ENCODE assay signal across 8 cellular contexts in the genomic region with DNA sequence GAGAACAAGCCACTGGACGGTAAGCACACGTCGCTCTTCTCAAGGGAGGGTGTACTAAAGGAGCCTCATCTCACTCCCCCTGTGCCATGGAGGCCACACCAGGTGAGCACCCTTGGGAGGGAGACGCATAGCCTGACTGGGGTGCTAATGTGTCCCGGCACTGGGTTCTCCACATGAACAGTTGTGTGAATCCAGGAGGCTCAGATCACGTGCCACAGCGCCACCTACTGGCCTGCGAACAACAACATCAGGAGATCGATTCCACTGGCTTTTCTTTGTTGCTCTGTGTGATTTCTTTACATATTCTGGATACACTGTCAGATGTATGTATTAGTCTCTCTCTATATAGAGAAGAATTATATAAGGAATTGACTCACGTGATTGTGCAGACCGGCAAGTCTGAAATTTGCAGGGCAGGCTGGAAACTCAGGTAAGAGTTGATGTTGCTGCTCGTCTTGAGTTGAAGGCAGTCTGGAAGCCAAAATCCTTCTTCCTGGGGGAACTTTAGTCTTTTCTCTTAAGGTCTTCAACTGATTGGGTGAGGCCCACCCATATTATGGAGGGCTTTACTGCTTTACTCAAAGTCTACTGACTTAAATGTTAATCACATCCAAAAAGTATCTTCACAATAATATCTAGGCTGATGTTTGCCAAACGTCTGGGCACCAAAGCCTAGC. TPM values are rescaled to one million over a fixed set of nuclear protein-coding genes. Genes with fewer than 3 reads are reported as not detected.
DNase-seq lines count a peak whose midpoint lies in the region; ATAC-seq and TF ChIP-seq lines count a peak whose summit lies in the region.
"Not testable (repeated sequence)": the region's sequence is repeated elsewhere in the genome, so short reads cannot be mapped to it uniquely, and the experiment has no call there.

No MANE protein-coding gene starts in this region.

- not testable (repeated sequence) for H3K27ac ChIP-seq in neutrophil

- H3K4me3 ChIP-seq in H7 (ENCODE audit: insufficient read depth, low read depth, low read length); neutrophil (ENCODE audit: low read depth in 1 of 2, low read length in 1 of 2): not testable (repeated sequence)

- peak; percentile 61 for DNase-seq in DMS53 (lab: John Stamatoyannopoulos, UW)
- peak; percentile 57 for DNase-seq in H7
- DNase-seq in NCI-H1417 (lab: John Stamatoyannopoulos, UW): peak; percentile 1 to 56 (median 20)
- DNase-seq in T-helper 2 cell: peak in 4 of 5 experiments; percentile 10 to 52 (median 24)
- DNase-seq in activated naive CD8-positive, alpha-beta T cell treated with anti-CD3 and anti-CD28 coated beads, Interleukin-2, amount 10 ng/mL, durations not matched to agents 7 days and 5 days: peak; percentile 49
- peak; percentile 26 for DNase-seq in globus pallidus (ENCODE audit: low spot score)

- H3K27me3 Mint-ChIP-seq in activated naive CD8-positive, alpha-beta T cell treated with anti-CD3 and anti-CD28 coated beads, Interleukin-2, amount 10 ng/mL, durations not matched to agents 7 days and 5 days; stimulated activated memory B cell treated with anti-CD40 and anti-IgM and Interleukin-4, amounts not matched to agents 10 μg/mL and 1 μg/mL and 100 μg/mL, for 72 hours: not testable (repeated sequence)

- H3K9me3 Mint-ChIP-seq in activated naive CD8-positive, alpha-beta T cell treated with anti-CD3 and anti-CD28 coated beads, Interleukin-2, amount 10 ng/mL, durations not matched to agents 7 days and 5 days; stimulated activated memory B cell treated with anti-CD40 and anti-IgM and Interleukin-4, amounts not matched to agents 10 μg/mL and 1 μg/mL and 100 μg/mL, for 72 hours: not testable (repeated sequence)

- H3K4me3 Mint-ChIP-seq in activated naive CD8-positive, alpha-beta T cell treated with anti-CD3 and anti-CD28 coated beads, Interleukin-2, amount 10 ng/mL, durations not matched to agents 7 days and 5 days; stimulated activated memory B cell treated with anti-CD40 and anti-IgM and Interleukin-4, amounts not matched to agents 10 μg/mL and 1 μg/mL and 100 μg/mL, for 72 hours: not testable (repeated sequence)

- peak; percentile 83 for ATAC-seq in activated naive CD8-positive, alpha-beta T cell treated with anti-CD3 and anti-CD28 coated beads, Interleukin-2, amount 10 ng/mL, durations not matched to agents 7 days and 5 days (ENCODE audit: low read depth)
- peak; percentile 70 for ATAC-seq in stimulated activated memory B cell treated with anti-CD40 and anti-IgM and Interleukin-4, amounts not matched to agents 10 μg/mL and 1 μg/mL and 100 μg/mL, for 72 hours

- H3K27me3 ChIP-seq in H7 (ENCODE audit: control insufficient read depth, insufficient read depth, low read length); neutrophil: not testable (repeated sequence)

- H3K9me3 ChIP-seq in neutrophil: not testable (repeated sequence)

- H3K4me1 ChIP-seq in neutrophil (ENCODE audit: control insufficient read depth in 1 of 2, insufficient read depth in 1 of 2, low read depth in 1 of 2, low read length in 1 of 2): not testable (repeated sequence)

- peak; percentile 66 for TF ChIP-seq CTCF in neutrophil (IDR thresholded peaks at IDR 0.05)

- H3K27ac Mint-ChIP-seq in activated naive CD8-positive, alpha-beta T cell treated with anti-CD3 and anti-CD28 coated beads, Interleukin-2, amount 10 ng/mL, durations not matched to agents 7 days and 5 days: peak overlapping the region; percentile 48
- not testable (repeated sequence) for H3K27ac Mint-ChIP-seq in stimulated activated memory B cell treated with anti-CD40 and anti-IgM and Interleukin-4, amounts not matched to agents 10 μg/mL and 1 μg/mL and 100 μg/mL, for 72 hours

- not testable (repeated sequence) for H3K36me3 Mint-ChIP-seq in activated naive CD8-positive, alpha-beta T cell treated with anti-CD3 and anti-CD28 coated beads, Interleukin-2, amount 10 ng/mL, durations not matched to agents 7 days and 5 days; stimulated activated memory B cell treated with anti-CD40 and anti-IgM and Interleukin-4, amounts not matched to agents 10 μg/mL and 1 μg/mL and 100 μg/mL, for 72 hours

- POLR2A ChIA-PET in activated naive CD8-positive, alpha-beta T cell treated with anti-CD3 and anti-CD28 coated beads, Interleukin-2, amount 10 ng/mL, durations not matched to agents 7 days and 5 days (lab: Charles Lee): not testable (repeated sequence)

- not testable (repeated sequence) for H3K4me1 Mint-ChIP-seq in activated naive CD8-positive, alpha-beta T cell treated with anti-CD3 and anti-CD28 coated beads, Interleukin-2, amount 10 ng/mL, durations not matched to agents 7 days and 5 days; stimulated activated memory B cell treated with anti-CD40 and anti-IgM and Interleukin-4, amounts not matched to agents 10 μg/mL and 1 μg/mL and 100 μg/mL, for 72 hours

- not testable (repeated sequence) for H3K36me3 ChIP-seq in H7 (replicated peaks; ENCODE audit: control insufficient read depth, insufficient read depth, low read length); neutrophil

RNA-seq across cellular contexts. Expression of a gene that starts 8.9 kb away (rescaled TPM):
- total RNA-seq in H7 (2014; rRNA removed; shearing (Covaris generic)): 0.55 TPM in 1 of 2 replicates, not detected in the other
- 1 to 10 TPM; 1.5 to 1.7 TPM for total RNA-seq in activated naive CD8-positive, alpha-beta T cell treated with anti-CD3 and anti-CD28 coated beads, Interleukin-2, amount 10 ng/mL, durations not matched to agents 7 days and 5 days

RNA-seq across cellular contexts. Expression of a gene that starts 54.1 kb away (rescaled TPM):
- total RNA-seq in H7 (2014; rRNA removed; shearing (Covaris generic)): not detected in 2 replicates
- total RNA-seq in activated naive CD8-positive, alpha-beta T cell treated with anti-CD3 and anti-CD28 coated beads, Interleukin-2, amount 10 ng/mL, durations not matched to agents 7 days and 5 days: not detected
